In genomic region chr2:63740943-63741342, GRCh38 we compare ENCODE assay signal across 26 cellular contexts.
DNase-seq lines count a peak whose midpoint lies in the region; ATAC-seq, FAIRE-seq and TF ChIP-seq lines count a peak whose summit lies in the region.
"Had no signal": no experiment of that assay in that cellular context is flagged by ENCODE, and none has a peak within 500 bp of the region (broad histone marks: within the 10 kb centered on the region; RNA-seq: fewer than 3 reads in every experiment).

No MANE protein-coding gene starts in this region.

- WGBS in HepG2 (ENCODE audit: low lambda C conversion rate), result 36% methylated on average over 1 of the region's 1 CpG

- H3K79me2 ChIP-seq in OCI-LY7 (ENCODE audit: insufficient read depth, low read depth, low read length) (no peaks in the 10 kb centered on the region), HepG2 (ENCODE audit: insufficient read depth, low read length) (no peaks in the 10 kb centered on the region)

- H4K20me1 ChIP-seq in OCI-LY7 (ENCODE audit: insufficient read depth, low read length) (no peaks in the 10 kb centered on the region), HepG2 (ENCODE audit: insufficient read depth, low read length) (no peaks in the 10 kb centered on the region)

- TF ChIP-seq CTCF in OCI-LY7 (conservative IDR thresholded peaks at IDR 0.05; ENCODE audit: low read length) (0 out of 2 replicates have a peak, but pooled peaks have one; percentile 3), epithelial cell of proximal tubule (conservative IDR thresholded peaks at IDR 0.05; ENCODE audit: low read depth, low read length) (no peak), HepG2 (CRISPR knock-in tag; IDR thresholded peaks at IDR 0.05) (no peak)

- H2AFZ ChIP-seq in OCI-LY7 (ENCODE audit: low read length) (no peak overlapping the region), HepG2 (ENCODE audit: low read length) (no peak overlapping the region)
- H2AFZ ChIP-seq: PC-9 had no signal

- DNase-seq in OCI-LY7 (ENCODE audit: low spot score), result no peak
- peak; percentile 50 for DNase-seq in epithelial cell of proximal tubule (ENCODE audit: low read depth)
- peak; percentile 49 for DNase-seq in HepG2 (ENCODE audit: low spot score)
- no peak for DNase-seq in NCI-H774 (lab: John Stamatoyannopoulos, UW)
- no peak for DNase-seq in activated T-cell treated with anti-CD3 and anti-CD28 coated beads for 4 hours
- DNase-seq: activated CD4-positive, alpha-beta T cell treated with anti-CD3 and anti-CD28 coated beads for 4 hours; activated CD8-positive, alpha-beta memory T cell treated with anti-CD3 and anti-CD28 coated beads, Interleukin-2, amount 10 ng/mL, durations not matched to agents 7 days and 5 days; activated naive CD8-positive, alpha-beta T cell treated with anti-CD3 and anti-CD28 coated beads for 36 hours; brain microvascular endothelial cell; Caco-2; cortex of kidney; left colon; midbrain; MV-4-11; NCI-H187; NCI-H2227 treated with DMSO at 0.1 percent for 48 hours; PC-9; posterior cingulate gyrus; stimulated activated CD4-positive, alpha-beta T cell treated with anti-CD3 and anti-CD28 coated beads, Interleukin-4, amount 100 ng/mL, for 1 hour had no signal

- H3K36me3 ChIP-seq in OCI-LY7 (ENCODE audit: insufficient read depth, low read length) (no peaks in the 10 kb centered on the region), HepG2 (replicated peaks in 1 of 2; ENCODE audit: control insufficient read depth in 1 of 2, insufficient read depth in 2 of 2, low read length in 2 of 2) (no peaks in the 10 kb centered on the region)
- H3K36me3 ChIP-seq: brain microvascular endothelial cell, HAP-1 had no signal

- no peaks in the 10 kb centered on the region for H3K9me2 ChIP-seq in OCI-LY7 (ENCODE audit: insufficient read depth, low read length)

- POLR2A ChIA-PET in OCI-LY7 (lab: Charles Lee) (interaction anchor here (0.7 kb wide), 1 partner anchor 75 kb away, joined by 3 read pairs; no protein-coding TSS in a partner anchor), HepG2 (lab: Yijun Ruan, JAX) (interaction anchor here (0.5 to 1.7 kb wide), 2 partner anchors 100 to 120 kb away, joined by 4 to 17 read pairs; partner anchors contain the start of gene UGP2)

- TF ChIP-seq EP300 in HepG2 (IDR thresholded peaks at IDR 0.05; ENCODE audit: low read depth in 2 of 2, low read length in 2 of 2) (0 out of 4 replicates have a peak, but pooled peaks of 1 of the 2 experiments have one; percentile 15), HepG2 (CRISPR knock-in tag; IDR thresholded peaks at IDR 0.05; ENCODE audit: borderline replicate concordance) (no peak)

- CTCF ChIA-PET in OCI-LY7 (lab: Charles Lee; ENCODE audit: unreplicated experiment) (no interaction called here), HepG2 (lab: Yijun Ruan, JAX; ENCODE audit: low intra/inter-chr PET ratio, low total read pairs) (no interaction called here)

- no peak for TF ChIP-seq RAD21 in HepG2 (CRISPR knock-in tag; IDR thresholded peaks at IDR 0.05)

- H3K4me1 ChIP-seq in OCI-LY7 (ENCODE audit: insufficient read depth, low read length, poor library complexity, severe bottlenecking), result peaks cover 14% of the 10 kb centered on the region
- H3K4me1 ChIP-seq in HepG2 (ENCODE audit: insufficient read depth, low read length), result peaks cover 70% of the 10 kb centered on the region
- H3K4me1 ChIP-seq: HAP-1 had no signal

- no peaks in the 10 kb centered on the region for H3K9me3 ChIP-seq in OCI-LY7 (ENCODE audit: low read length)
- no peaks in the 10 kb centered on the region for H3K9me3 ChIP-seq in HepG2 (ENCODE audit: low read length)
- H3K9me3 ChIP-seq: Caco-2, HAP-1 had no signal

- no peaks in the 10 kb centered on the region for H3K27me3 ChIP-seq in HepG2 (ENCODE audit: control insufficient read depth in 1 of 2, insufficient read depth in 2 of 2, low read length in 2 of 2)
- H3K27me3 ChIP-seq: brain microvascular endothelial cell had no signal

- H3K9ac ChIP-seq in HepG2 (ENCODE audit: insufficient read depth, low read depth, low read length), result no peak overlapping the region

- H3K4me2 ChIP-seq in OCI-LY7 (ENCODE audit: low read length) (peak overlapping the region; percentile 18), HepG2 (ENCODE audit: low read depth, low read length) (0 out of 2 replicates have a peak overlapping the region, but pooled peaks have one; percentile 6)
- H3K4me2 ChIP-seq: PC-9, smooth muscle cell had no signal

- BruUV-seq in OCI-LY7 (replicated peaks; lab: Mats Ljungman, UMichigan) (no TSS peak), HepG2 (replicated peaks; lab: Mats Ljungman, UMichigan) (no TSS peak)

- H3K4me3 ChIP-seq in OCI-LY7 (ENCODE audit: low read depth, low read length, poor library complexity, severe bottlenecking) (no peak overlapping the region), epithelial cell of proximal tubule (ENCODE audit: low read depth, low read length) (no peak overlapping the region), HepG2 (replicated peaks in 1 of 3; ENCODE audit: insufficient read depth in 1 of 3, low read depth in 2 of 3, low read length in 3 of 3) (no peak overlapping the region)
- H3K4me3 ChIP-seq: HAP-1, PC-9, smooth muscle cell had no signal

- in situ Hi-C loops in HepG2 (cut with HindIII; ENCODE audit: extremely low pct_ligation_motif_present, low pct_unique_long_range_greater_than_20kb), result no loop called here

- TF ChIP-seq POLR2A in HepG2 (IDR thresholded peaks at IDR 0.05; ENCODE audit: insufficient read depth in 1 of 2, low read depth in 2 of 2, low read length in 2 of 2), result no peak

- ATAC-seq in HepG2, result no peak
- no peak for ATAC-seq in HG03460 (IDR thresholded peaks at IDR 0.05; ENCODE audit: unreplicated experiment)
- no peak for ATAC-seq in HG02870 (IDR thresholded peaks at IDR 0.05; ENCODE audit: unreplicated experiment)
- ATAC-seq: activated CD8-positive, alpha-beta memory T cell treated with anti-CD3 and anti-CD28 coated beads, Interleukin-2, amount 10 ng/mL, durations not matched to agents 7 days and 5 days; activated T-helper 17 cell treated with anti-CD3 and anti-CD28 coated beads, Interleukin-2, amount 50 U/mL, for 72 hours; left colon; natural killer cell treated with Interleukin-12 subunit alpha and Interleukin-12 subunit beta and Interleukin-15 and Interleukin-18, amount 100 ng/mL, for 72 hours had no signal

- intact Hi-C loops in OCI-LY7 (cut with micrococcal nuclease; ENCODE audit: unreplicated experiment), result no loop called here
- intact Hi-C loops in HepG2 (cut with micrococcal nuclease; ENCODE audit: unreplicated experiment), result no loop called here

- H3K27ac ChIP-seq in OCI-LY7 (ENCODE audit: low read depth, low read length, poor library complexity, severe bottlenecking) (no peak overlapping the region), HepG2 (ENCODE audit: extremely low read length, insufficient read depth, low read length) (no peak overlapping the region)
- H3K27ac ChIP-seq: brain microvascular endothelial cell, PC-9 had no signal

- no peak for FAIRE-seq in HepG2 (lab: Jason Lieb, UNC)
- FAIRE-seq: frontal cortex had no signal

TF ChIP-seq in HepG2, 621 proteins besides CTCF, POLR2A, EP300 and RAD21 (continues in another document):
- no peak for TF ChIP-seq SNAPC2 (CRISPR knock-in tag; IDR thresholded peaks at IDR 0.05)
- peak in 1 of 2 experiments; percentile 22; a peak in 1 of 4 replicates for TF ChIP-seq ATF4 (CRISPR knock-in tag; IDR thresholded peaks at IDR 0.05)
- TF ChIP-seq GATAD2A (CRISPR knock-in tag; IDR thresholded peaks at IDR 0.05), result peak; percentile 71
- TF ChIP-seq SOX13 (IDR thresholded peaks at IDR 0.05), result no peak
- peak in 1 of 2 experiments; percentile 72; a peak in 2 of 4 replicates for TF ChIP-seq SOX13 (CRISPR knock-in tag; conservative IDR thresholded peaks at IDR 0.05 in 1 of 2, IDR thresholded peaks at IDR 0.05 in 1 of 2)
- no peak for TF ChIP-seq ZSCAN25 (CRISPR knock-in tag; IDR thresholded peaks at IDR 0.05)
- TF ChIP-seq, protein P1, sequence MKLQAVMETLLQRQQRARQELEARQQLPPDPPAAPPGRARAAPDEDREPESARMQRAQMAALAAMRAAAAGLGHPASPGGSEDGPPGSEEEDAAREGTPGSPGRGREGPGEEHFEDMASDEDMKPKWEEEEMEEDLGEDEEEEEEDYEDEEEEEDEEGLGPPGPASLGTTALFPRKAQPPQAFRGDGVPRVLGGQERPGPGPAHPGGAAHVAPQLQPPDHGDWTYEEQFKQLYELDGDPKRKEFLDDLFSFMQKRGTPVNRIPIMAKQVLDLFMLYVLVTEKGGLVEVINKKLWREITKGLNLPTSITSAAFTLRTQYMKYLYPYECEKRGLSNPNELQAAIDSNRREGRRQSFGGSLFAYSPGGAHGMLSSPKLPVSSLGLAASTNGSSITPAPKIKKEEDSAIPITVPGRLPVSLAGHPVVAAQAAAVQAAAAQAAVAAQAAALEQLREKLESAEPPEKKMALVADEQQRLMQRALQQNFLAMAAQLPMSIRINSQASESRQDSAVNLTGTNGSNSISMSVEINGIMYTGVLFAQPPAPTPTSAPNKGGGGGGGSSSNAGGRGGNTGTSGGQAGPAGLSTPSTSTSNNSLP (IDR thresholded peaks at IDR 0.05; ENCODE audit: low read depth, low read length), result peak; percentile 60; the same call in 1 of the 2 replicates
- TF ChIP-seq SIX1 (CRISPR knock-in tag; IDR thresholded peaks at IDR 0.05; ENCODE audit: borderline replicate concordance), result peak; percentile 89; the same call in 1 of the 2 replicates
- no peak for TF ChIP-seq ZNF296 (CRISPR knock-in tag; conservative IDR thresholded peaks at IDR 0.05)
- no peak for TF ChIP-seq IRF2 (CRISPR knock-in tag; IDR thresholded peaks at IDR 0.05)
- 0 out of 2 replicates have a peak, but pooled peaks have one; percentile 51 for TF ChIP-seq HMG20A (CRISPR knock-in tag; IDR thresholded peaks at IDR 0.05; ENCODE audit: borderline replicate concordance)
- no peak for TF ChIP-seq RXRA (CRISPR knock-in tag; IDR thresholded peaks at IDR 0.05)
- TF ChIP-seq ZBTB26 (CRISPR knock-in tag; IDR thresholded peaks at IDR 0.05; ENCODE audit: borderline replicate concordance), result peak; percentile 92

Comparison
In these comparisons a context has a peak if more than half of its experiments do, and no peak if none do; other contexts are left out.
1. DNase-seq: peak in epithelial cell of proximal tubule (single experiment) and HepG2 (single experiment); none in OCI-LY7 (single experiment), NCI-H774 (single experiment) and activated T-cell treated with anti-CD3 and anti-CD28 coated beads for 4 hours (single experiment).